Comparison of ENCODE assay signal across 21 cellular contexts in the genomic region with DNA sequence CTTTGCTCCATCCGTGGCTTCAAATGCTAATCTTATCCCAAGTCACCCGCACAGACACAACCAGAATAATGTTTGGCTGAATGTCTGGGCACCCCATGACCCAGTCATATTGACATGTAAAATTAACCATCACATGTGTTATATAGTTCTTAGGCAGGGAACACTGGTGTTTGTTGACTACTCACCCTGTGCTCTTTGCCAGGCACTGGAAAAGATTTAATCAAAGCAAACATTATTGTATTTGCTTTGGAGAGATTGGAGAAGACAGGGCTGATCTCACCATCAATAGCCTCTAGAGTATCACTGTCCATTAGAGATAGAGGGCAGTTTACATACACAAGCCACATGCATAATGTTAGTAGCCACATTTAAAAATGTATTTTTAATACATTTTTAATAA.
A peak's percentile ranks its signal among the peaks of the same experiment; 100 is the strongest.
DNase-seq lines count a peak whose midpoint lies in the region; ATAC-seq and TF ChIP-seq lines count a peak whose summit lies in the region.
"Had no signal": no experiment of that assay in that cellular context is flagged by ENCODE, and none has a peak within 500 bp of the region (broad histone marks: within the 10 kb centered on the region; RNA-seq: fewer than 3 reads in every experiment).

No MANE protein-coding gene starts in this region.

- H3K4ac ChIP-seq in IMR-90 (ENCODE audit: low read depth, low read length), result no peak overlapping the region

- POLR2A ChIA-PET in IMR-90 (lab: Charles Lee; ENCODE audit: unreplicated experiment), result no interaction called here

- no peak overlapping the region for H3K14ac ChIP-seq in IMR-90 (replicated peaks; ENCODE audit: low read depth, low read length)

- dilution Hi-C loops in IMR-90 (cut with HindIII; ENCODE audit: low sequenced_read_pairs, unreplicated experiment), result no loop called here

- CTCF ChIA-PET in IMR-90 (lab: Yijun Ruan, JAX), result interaction anchor here (1.1 kb wide), 1 partner anchor 16 kb away, joined by 3 read pairs; no protein-coding TSS in a partner anchor

- H3K9ac ChIP-seq in IMR-90 (ENCODE audit: low read depth, low read length), result no peak overlapping the region
- H3K9ac ChIP-seq in neural progenitor cell, result no peak overlapping the region
- H3K9ac ChIP-seq: BLaER1 treated with 17β-estradiol and CSF1 and Interleukin-3, amounts not matched to agents 10 nM and 100 nM had no signal

- H2AFZ ChIP-seq in IMR-90 (replicated peaks; ENCODE audit: low read length, poor library complexity), result no peak overlapping the region
- no peak overlapping the region for H2AFZ ChIP-seq in neural progenitor cell (replicated peaks)

- H3K9me3 Mint-ChIP-seq in neural progenitor cell, result no peaks in the 10 kb centered on the region
- H3K9me3 Mint-ChIP-seq in activated T-cell treated with anti-CD3 and anti-CD28 coated beads, Interleukin-2, amount 50 U/mL, for 72 hours, result no peaks in the 10 kb centered on the region
- H3K9me3 Mint-ChIP-seq: GM23338, H9 had no signal

- H3K79me1 ChIP-seq in IMR-90 (ENCODE audit: low read depth in 1 of 2, low read length in 2 of 2), result 0 out of 4 replicates have a peak, but pooled peaks cover 0 to 9% of the 10 kb centered on the region in 2 experiments

- TF ChIP-seq POLR2A in IMR-90 (IDR thresholded peaks at IDR 0.05; ENCODE audit: low read depth, low read length), result no peak

- no peak overlapping the region for H3K56ac ChIP-seq in IMR-90 (ENCODE audit: extremely low read depth, insufficient read depth, low read length)

- H3K27ac Mint-ChIP-seq in neural progenitor cell, result no peak overlapping the region
- H3K27ac Mint-ChIP-seq in activated T-cell treated with anti-CD3 and anti-CD28 coated beads, Interleukin-2, amount 50 U/mL, for 72 hours, result no peak overlapping the region
- H3K27ac Mint-ChIP-seq: CD4-positive, CD25-positive, alpha-beta regulatory T cell; CD8-positive, alpha-beta T cell; GM23338 had no signal

- no peak overlapping the region for H2BK20ac ChIP-seq in IMR-90 (ENCODE audit: low read depth, low read length)

- H2BK120ac ChIP-seq in IMR-90 (ENCODE audit: low read depth, low read length), result no peak overlapping the region

- TF ChIP-seq RAD21 in IMR-90 (IDR thresholded peaks at IDR 0.05; ENCODE audit: low read length), result no peak

- H3K36me3 Mint-ChIP-seq in neural progenitor cell, result no peaks in the 10 kb centered on the region
- no peaks in the 10 kb centered on the region for H3K36me3 Mint-ChIP-seq in activated T-cell treated with anti-CD3 and anti-CD28 coated beads, Interleukin-2, amount 50 U/mL, for 72 hours (ENCODE audit: insufficient read depth in 2 of 2)
- H3K36me3 Mint-ChIP-seq: CD4-positive, CD25-positive, alpha-beta regulatory T cell; CD8-positive, alpha-beta T cell had no signal

- intact Hi-C loops in IMR-90 (cut with micrococcal nuclease), result no loop called here

- no peaks in the 10 kb centered on the region for H3K9me1 ChIP-seq in IMR-90 (ENCODE audit: insufficient read depth, low read length)

- no peak overlapping the region for H3K23ac ChIP-seq in IMR-90 (ENCODE audit: low read depth, low read length)

- H3K4me3 ChIP-seq in IMR-90 (ENCODE audit: insufficient read depth, low read depth, low read length) (no peak overlapping the region), neural progenitor cell (no peak overlapping the region)
- H3K4me3 ChIP-seq: A549; BLaER1 treated with 17β-estradiol and CSF1 and Interleukin-3, amounts not matched to agents 10 nM and 100 nM; GM23338 had no signal

- H3F3A ChIP-seq in neural progenitor cell (ENCODE audit: low read depth), result peaks cover 16% of the 10 kb centered on the region

- ATAC-seq in IMR-90 (ENCODE audit: low read depth) (no peak), HG02588 (IDR thresholded peaks at IDR 0.05; ENCODE audit: unreplicated experiment) (no peak)
- ATAC-seq in activated T-cell treated with anti-CD3 and anti-CD28 coated beads, Interleukin-2, amount 50 U/mL, for 72 hours (replicated peaks in 1 of 2), result no peak
- ATAC-seq: A549; CD8-positive, alpha-beta T cell; GM23338; HCT116 had no signal

- H3K4me2 ChIP-seq in IMR-90 (ENCODE audit: low read depth, low read length) (no peak overlapping the region), neural progenitor cell (peak overlapping the region; percentile 54)
- H3K4me2 ChIP-seq: A549; BLaER1 treated with 17β-estradiol and CSF1 and Interleukin-3, amounts not matched to agents 10 nM and 100 nM; GM23338 had no signal

- H3K27ac ChIP-seq in C4-2B (peak overlapping the region; percentile 23; the same call in 1 of the 2 replicates), IMR-90 (ENCODE audit: insufficient read depth, low read length) (no peak overlapping the region), neural progenitor cell (no peak overlapping the region)
- H3K27ac ChIP-seq: A549; BLaER1 treated with 17β-estradiol and CSF1 and Interleukin-3, amounts not matched to agents 10 nM and 100 nM had no signal

- no peaks in the 10 kb centered on the region for H3K27me3 ChIP-seq in IMR-90 (ENCODE audit: control insufficient read depth, insufficient read depth, low read length)
- no peaks in the 10 kb centered on the region for H3K27me3 ChIP-seq in neural progenitor cell
- H3K27me3 ChIP-seq: BE2C; BLaER1 treated with 17β-estradiol and CSF1 and Interleukin-3, amounts not matched to agents 10 nM and 100 nM had no signal

- no peaks in the 10 kb centered on the region for H3K79me2 ChIP-seq in neural progenitor cell (ENCODE audit: low read depth)

- H3K36me3 ChIP-seq in IMR-90 (ENCODE audit: control insufficient read depth, insufficient read depth, low read length), result no peaks in the 10 kb centered on the region
- H3K36me3 ChIP-seq in neural progenitor cell, result no peaks in the 10 kb centered on the region
- H3K36me3 ChIP-seq: BE2C; BLaER1 treated with 17β-estradiol and CSF1 and Interleukin-3, amounts not matched to agents 10 nM and 100 nM had no signal

- no peak overlapping the region for H2BK5ac ChIP-seq in IMR-90 (ENCODE audit: low read depth, low read length, poor library complexity, severe bottlenecking)

- H3K4me3 Mint-ChIP-seq in neural progenitor cell, result no peak overlapping the region
- no peak overlapping the region for H3K4me3 Mint-ChIP-seq in activated T-cell treated with anti-CD3 and anti-CD28 coated beads, Interleukin-2, amount 50 U/mL, for 72 hours
- H3K4me3 Mint-ChIP-seq: CD4-positive, CD25-positive, alpha-beta regulatory T cell; CD8-positive, alpha-beta T cell; GM23338; H9 had no signal

- H2AK5ac ChIP-seq in IMR-90 (ENCODE audit: low read depth, low read length), result no peak overlapping the region

- H3K9me3 ChIP-seq in IMR-90 (ENCODE audit: control insufficient read depth, insufficient read depth, low read length), result no peaks in the 10 kb centered on the region
- H3K9me3 ChIP-seq in neural progenitor cell (ENCODE audit: low read depth), result no peaks in the 10 kb centered on the region
- H3K9me3 ChIP-seq: A549; BE2C; BLaER1 treated with 17β-estradiol and CSF1 and Interleukin-3, amounts not matched to agents 10 nM and 100 nM; Caco-2 had no signal

- peak overlapping the region; percentile 23 to 56; a peak in 3 of 4 replicates for H4K8ac ChIP-seq in IMR-90 (ENCODE audit: low read depth in 2 of 2, low read length in 2 of 2)

- DNase-seq in IMR-90 (no peak), neural progenitor cell (ENCODE audit: low spot score) (no peak)
- DNase-seq in activated T-cell treated with anti-CD3 and anti-CD28 coated beads, Interleukin-2, amount 50 U/mL, for 72 hours, result no peak
- no peak for DNase-seq in activated effector memory CD4-positive, alpha-beta T cell treated with Interleukin-2 at 50 U/mL for 16 hours
- DNase-seq: 8988T; ACHN; AML-193; BE2C; Caco-2; CD4-positive, CD25-positive, alpha-beta regulatory T cell; CD8-positive, alpha-beta T cell; DMS153; DMS79 treated with DMSO at 0.1 percent for 48 hours; GF-D8; H9 had no signal

- in situ Hi-C loops in IMR-90 (cut with MboI; ENCODE audit: low sequenced_read_pairs), result no loop called here

- H3K4me1 Mint-ChIP-seq in neural progenitor cell, result peaks cover 11% of the 10 kb centered on the region
- no peaks in the 10 kb centered on the region for H3K4me1 Mint-ChIP-seq in activated T-cell treated with anti-CD3 and anti-CD28 coated beads, Interleukin-2, amount 50 U/mL, for 72 hours (ENCODE audit: low read depth)
- H3K4me1 Mint-ChIP-seq: CD4-positive, CD25-positive, alpha-beta regulatory T cell had no signal

- H4K91ac ChIP-seq in IMR-90 (ENCODE audit: insufficient read depth, low read depth, low read length), result no peak overlapping the region

- BruUV-seq in IMR-90 (replicated peaks; lab: Mats Ljungman, UMichigan), result no TSS peak

- H4K5ac ChIP-seq in IMR-90 (ENCODE audit: low read depth, low read length), result no peak overlapping the region

- H3K18ac ChIP-seq in IMR-90 (ENCODE audit: low read depth, low read length), result no peak overlapping the region; the same call in 1 of the 2 replicates

- peaks cover 2% of the 10 kb centered on the region for H3K4me1 ChIP-seq in IMR-90 (ENCODE audit: control insufficient read depth, insufficient read depth, low read length)
- H3K4me1 ChIP-seq in neural progenitor cell, result peaks cover 22% of the 10 kb centered on the region
- H3K4me1 ChIP-seq: A549; BE2C; BLaER1 treated with 17β-estradiol and CSF1 and Interleukin-3, amounts not matched to agents 10 nM and 100 nM; Caco-2 had no signal

- H3K27me3 Mint-ChIP-seq in neural progenitor cell (ENCODE audit: insufficient read depth, low read depth), result peaks cover 2% of the 10 kb centered on the region
- no peaks in the 10 kb centered on the region for H3K27me3 Mint-ChIP-seq in activated T-cell treated with anti-CD3 and anti-CD28 coated beads, Interleukin-2, amount 50 U/mL, for 72 hours (ENCODE audit: low read depth)
- H3K27me3 Mint-ChIP-seq: CD4-positive, CD25-positive, alpha-beta regulatory T cell had no signal

- no peak overlapping the region for H2BK15ac ChIP-seq in IMR-90 (ENCODE audit: low read depth, low read length)

- H4K20me1 ChIP-seq in IMR-90 (ENCODE audit: insufficient read depth, low read length), result no peaks in the 10 kb centered on the region
- no peaks in the 10 kb centered on the region for H4K20me1 ChIP-seq in neural progenitor cell (ENCODE audit: low read depth)
- H4K20me1 ChIP-seq: BLaER1 treated with 17β-estradiol and CSF1 and Interleukin-3, amounts not matched to agents 10 nM and 100 nM had no signal

- H2AK9ac ChIP-seq in IMR-90 (replicated peaks; ENCODE audit: low read depth, low read length, poor library complexity), result no peak overlapping the region

- TF ChIP-seq CTCF in C4-2B (conservative IDR thresholded peaks at IDR 0.05), result no peak
- TF ChIP-seq CTCF in IMR-90 (conservative IDR thresholded peaks at IDR 0.05; ENCODE audit: low read depth, low read length), result no peak
- TF ChIP-seq CTCF in neural progenitor cell (IDR thresholded peaks at IDR 0.05), result no peak

- no CpG with 5 or more reads among the region's 2 CpGs for WGBS in IMR-90 (ENCODE audit: extremely low coverage in 2 of 2, insufficient read length in 1 of 2), 2 experiments

TF ChIP-seq in IMR-90, 13 proteins besides CTCF, POLR2A, EP300 and RAD21 (continues in another document):
- TF ChIP-seq CEBPB (IDR thresholded peaks at IDR 0.05; ENCODE audit: low read depth, low read length), result no peak
- no peak for TF ChIP-seq CHD1 (IDR thresholded peaks at IDR 0.05; ENCODE audit: low read depth, low read length)
- TF ChIP-seq MAZ (IDR thresholded peaks at IDR 0.05; ENCODE audit: borderline replicate concordance, low read depth, low read length), result no peak
- no peak for TF ChIP-seq NFE2L2 (IDR thresholded peaks at IDR 0.05; ENCODE audit: low read depth, low read length)
- no peak for TF ChIP-seq RFX5 (IDR thresholded peaks at IDR 0.05; ENCODE audit: low read depth, low read length)
- no peak for TF ChIP-seq BHLHE40 (IDR thresholded peaks at IDR 0.05; ENCODE audit: low read depth, low read length)
